Comparison of ENCODE assay signal across 1 cellular context in the genomic region with DNA sequence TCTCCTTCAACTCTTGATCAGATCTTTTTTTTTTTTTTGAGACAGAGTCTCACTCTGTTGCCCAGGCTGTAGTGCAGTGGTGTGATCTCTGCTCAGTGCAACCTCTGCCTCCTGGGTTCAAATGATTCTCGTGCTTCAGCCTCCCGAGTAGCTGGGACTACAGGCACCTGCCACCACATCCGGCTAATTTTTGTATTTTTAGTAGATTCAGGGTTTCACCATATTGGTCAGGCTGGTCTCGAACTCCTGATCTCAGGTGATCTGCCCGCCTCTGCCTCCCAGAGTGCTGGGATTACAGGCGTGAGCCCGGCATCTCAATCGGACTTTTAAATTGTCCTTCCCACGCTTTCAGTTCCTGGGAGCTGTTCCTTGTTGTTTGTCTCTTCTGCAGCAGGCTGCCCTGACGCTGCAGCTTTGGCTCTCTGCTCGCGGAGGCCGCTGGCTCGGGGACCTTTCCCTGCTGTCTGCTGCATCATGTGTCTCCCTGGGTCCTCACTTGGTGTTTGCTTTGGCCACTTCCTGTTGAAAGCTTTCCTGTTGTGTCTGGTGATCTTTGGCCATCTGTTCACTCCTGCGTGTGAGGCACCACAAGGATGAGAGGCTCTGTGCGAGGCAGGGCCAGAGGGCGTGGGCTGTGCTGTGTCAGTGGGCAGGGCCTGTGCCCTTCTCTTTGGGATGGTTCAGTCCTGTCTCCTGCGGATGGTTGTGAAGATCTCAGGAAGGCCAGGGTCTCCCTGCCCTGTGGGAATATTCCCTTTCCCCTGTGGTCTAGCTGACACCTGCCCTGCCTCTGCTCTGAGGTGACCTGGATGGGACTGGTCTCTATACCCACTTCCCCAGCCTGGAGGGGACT.
TF ChIP-seq lines count a peak whose summit lies in the region.

No MANE protein-coding gene starts in this region.

TF ChIP-seq in HepG2, 621 proteins besides CTCF, POLR2A, EP300 and RAD21 (continued from another document and continues in another):
- peak; percentile 93 for TF ChIP-seq KDM3A (CRISPR knock-in tag; IDR thresholded peaks at IDR 0.05; ENCODE audit: low read depth)
- peak; percentile 91 for TF ChIP-seq ZNF430 (CRISPR knock-in tag; IDR thresholded peaks at IDR 0.05)
- TF ChIP-seq FOXO1 (CRISPR knock-in tag; IDR thresholded peaks at IDR 0.05), result peak; percentile 97
- TF ChIP-seq, protein P1, sequence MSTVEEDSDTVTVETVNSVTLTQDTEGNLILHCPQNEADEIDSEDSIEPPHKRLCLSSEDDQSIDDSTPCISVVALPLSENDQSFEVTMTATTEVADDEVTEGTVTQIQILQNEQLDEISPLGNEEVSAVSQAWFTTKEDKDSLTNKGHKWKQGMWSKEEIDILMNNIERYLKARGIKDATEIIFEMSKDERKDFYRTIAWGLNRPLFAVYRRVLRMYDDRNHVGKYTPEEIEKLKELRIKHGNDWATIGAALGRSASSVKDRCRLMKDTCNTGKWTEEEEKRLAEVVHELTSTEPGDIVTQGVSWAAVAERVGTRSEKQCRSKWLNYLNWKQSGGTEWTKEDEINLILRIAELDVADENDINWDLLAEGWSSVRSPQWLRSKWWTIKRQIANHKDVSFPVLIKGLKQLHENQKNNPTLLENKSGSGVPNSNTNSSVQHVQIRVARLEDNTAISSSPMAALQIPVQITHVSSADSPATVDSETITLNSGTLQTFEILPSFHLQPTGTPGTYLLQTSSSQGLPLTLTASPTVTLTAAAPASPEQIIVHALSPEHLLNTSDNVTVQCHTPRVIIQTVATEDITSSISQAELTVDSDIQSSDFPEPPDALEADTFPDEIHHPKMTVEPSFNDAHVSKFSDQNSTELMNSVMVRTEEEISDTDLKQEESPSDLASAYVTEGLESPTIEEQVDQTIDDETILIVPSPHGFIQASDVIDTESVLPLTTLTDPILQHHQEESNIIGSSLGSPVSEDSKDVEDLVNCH (CRISPR knock-in tag; IDR thresholded peaks at IDR 0.05), result no peak
- TF ChIP-seq ATAD3A (CRISPR knock-in tag; IDR thresholded peaks at IDR 0.05), result no peak
- peak; percentile 51 for TF ChIP-seq IRF9 (CRISPR knock-in tag; IDR thresholded peaks at IDR 0.05; ENCODE audit: borderline replicate concordance)
- TF ChIP-seq BCL6 (CRISPR knock-in tag; IDR thresholded peaks at IDR 0.05), result peak; percentile 75
- 0 out of 2 replicates have a peak, but pooled peaks have one; percentile 52 for TF ChIP-seq PAF1 (CRISPR knock-in tag; IDR thresholded peaks at IDR 0.05)
- no peak for TF ChIP-seq HHEX (CRISPR knock-in tag; IDR thresholded peaks at IDR 0.05)
- TF ChIP-seq GFI1 (CRISPR knock-in tag; IDR thresholded peaks at IDR 0.05; ENCODE audit: borderline replicate concordance), result peak; percentile 62; the same call in 1 of the 2 replicates
- peak; percentile 98 for TF ChIP-seq TFE3 (CRISPR knock-in tag; IDR thresholded peaks at IDR 0.05)
- no peak for TF ChIP-seq ZNF10 (CRISPR knock-in tag; IDR thresholded peaks at IDR 0.05; ENCODE audit: borderline replicate concordance, low read depth)
- TF ChIP-seq NFYC (CRISPR knock-in tag; IDR thresholded peaks at IDR 0.05), result peak; percentile 35; the same call in 1 of the 2 replicates
- TF ChIP-seq, protein P2, sequence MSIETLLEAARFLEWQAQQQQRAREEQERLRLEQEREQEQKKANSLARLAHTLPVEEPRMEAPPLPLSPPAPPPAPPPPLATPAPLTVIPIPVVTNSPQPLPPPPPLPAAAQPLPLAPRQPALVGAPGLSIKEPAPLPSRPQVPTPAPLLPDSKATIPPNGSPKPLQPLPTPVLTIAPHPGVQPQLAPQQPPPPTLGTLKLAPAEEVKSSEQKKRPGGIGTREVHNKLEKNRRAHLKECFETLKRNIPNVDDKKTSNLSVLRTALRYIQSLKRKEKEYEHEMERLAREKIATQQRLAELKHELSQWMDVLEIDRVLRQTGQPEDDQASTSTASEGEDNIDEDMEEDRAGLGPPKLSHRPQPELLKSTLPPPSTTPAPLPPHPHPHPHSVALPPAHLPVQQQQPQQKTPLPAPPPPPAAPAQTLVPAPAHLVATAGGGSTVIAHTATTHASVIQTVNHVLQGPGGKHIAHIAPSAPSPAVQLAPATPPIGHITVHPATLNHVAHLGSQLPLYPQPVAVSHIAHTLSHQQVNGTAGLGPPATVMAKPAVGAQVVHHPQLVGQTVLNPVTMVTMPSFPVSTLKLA (IDR thresholded peaks at IDR 0.05), result peak; percentile 77
- peak; percentile 95; the same call in 1 of the 2 replicates for TF ChIP-seq ZNF788 (CRISPR knock-in tag; IDR thresholded peaks at IDR 0.05; ENCODE audit: borderline replicate concordance)
- no peak for TF ChIP-seq FOXA1 (IDR thresholded peaks at IDR 0.05)
- peak; percentile 94 for TF ChIP-seq FOXA1 (CRISPR knock-in tag; IDR thresholded peaks at IDR 0.05)
- peak; percentile 90 for TF ChIP-seq SRY (CRISPR knock-in tag; IDR thresholded peaks at IDR 0.05)
- peak; percentile 50; the same call in 1 of the 2 replicates for TF ChIP-seq ZNF878 (CRISPR knock-in tag; IDR thresholded peaks at IDR 0.05)
- TF ChIP-seq CEBPG (CRISPR knock-in tag; IDR thresholded peaks at IDR 0.05), result peak; percentile 63
- TF ChIP-seq ZSCAN31 (CRISPR knock-in tag; IDR thresholded peaks at IDR 0.05; ENCODE audit: low read depth), result peak; percentile 58; the same call in 1 of the 2 replicates
- peak; percentile 76 for TF ChIP-seq TEAD3 (CRISPR knock-in tag; optimal IDR thresholded peaks at IDR 0.05; ENCODE audit: borderline replicate concordance)
- TF ChIP-seq, protein P3, sequence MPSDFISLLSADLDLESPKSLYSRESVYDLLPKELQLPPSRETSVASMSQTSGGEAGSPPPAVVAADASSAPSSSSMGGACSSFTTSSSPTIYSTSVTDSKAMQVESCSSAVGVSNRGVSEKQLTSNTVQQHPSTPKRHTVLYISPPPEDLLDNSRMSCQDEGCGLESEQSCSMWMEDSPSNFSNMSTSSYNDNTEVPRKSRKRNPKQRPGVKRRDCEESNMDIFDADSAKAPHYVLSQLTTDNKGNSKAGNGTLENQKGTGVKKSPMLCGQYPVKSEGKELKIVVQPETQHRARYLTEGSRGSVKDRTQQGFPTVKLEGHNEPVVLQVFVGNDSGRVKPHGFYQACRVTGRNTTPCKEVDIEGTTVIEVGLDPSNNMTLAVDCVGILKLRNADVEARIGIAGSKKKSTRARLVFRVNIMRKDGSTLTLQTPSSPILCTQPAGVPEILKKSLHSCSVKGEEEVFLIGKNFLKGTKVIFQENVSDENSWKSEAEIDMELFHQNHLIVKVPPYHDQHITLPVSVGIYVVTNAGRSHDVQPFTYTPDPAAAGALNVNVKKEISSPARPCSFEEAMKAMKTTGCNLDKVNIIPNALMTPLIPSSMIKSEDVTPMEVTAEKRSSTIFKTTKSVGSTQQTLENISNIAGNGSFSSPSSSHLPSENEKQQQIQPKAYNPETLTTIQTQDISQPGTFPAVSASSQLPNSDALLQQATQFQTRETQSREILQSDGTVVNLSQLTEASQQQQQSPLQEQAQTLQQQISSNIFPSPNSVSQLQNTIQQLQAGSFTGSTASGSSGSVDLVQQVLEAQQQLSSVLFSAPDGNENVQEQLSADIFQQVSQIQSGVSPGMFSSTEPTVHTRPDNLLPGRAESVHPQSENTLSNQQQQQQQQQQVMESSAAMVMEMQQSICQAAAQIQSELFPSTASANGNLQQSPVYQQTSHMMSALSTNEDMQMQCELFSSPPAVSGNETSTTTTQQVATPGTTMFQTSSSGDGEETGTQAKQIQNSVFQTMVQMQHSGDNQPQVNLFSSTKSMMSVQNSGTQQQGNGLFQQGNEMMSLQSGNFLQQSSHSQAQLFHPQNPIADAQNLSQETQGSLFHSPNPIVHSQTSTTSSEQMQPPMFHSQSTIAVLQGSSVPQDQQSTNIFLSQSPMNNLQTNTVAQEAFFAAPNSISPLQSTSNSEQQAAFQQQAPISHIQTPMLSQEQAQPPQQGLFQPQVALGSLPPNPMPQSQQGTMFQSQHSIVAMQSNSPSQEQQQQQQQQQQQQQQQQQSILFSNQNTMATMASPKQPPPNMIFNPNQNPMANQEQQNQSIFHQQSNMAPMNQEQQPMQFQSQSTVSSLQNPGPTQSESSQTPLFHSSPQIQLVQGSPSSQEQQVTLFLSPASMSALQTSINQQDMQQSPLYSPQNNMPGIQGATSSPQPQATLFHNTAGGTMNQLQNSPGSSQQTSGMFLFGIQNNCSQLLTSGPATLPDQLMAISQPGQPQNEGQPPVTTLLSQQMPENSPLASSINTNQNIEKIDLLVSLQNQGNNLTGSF (CRISPR knock-in tag; IDR thresholded peaks at IDR 0.05), result no peak
- TF ChIP-seq ZBTB3 (CRISPR knock-in tag; IDR thresholded peaks at IDR 0.05; ENCODE audit: borderline replicate concordance, low read depth), result 0 out of 2 replicates have a peak, but pooled peaks have one; percentile 32
- TF ChIP-seq SKI (IDR thresholded peaks at IDR 0.05; ENCODE audit: partially characterized antibody), result peak; percentile 98
- TF ChIP-seq, protein P4, sequence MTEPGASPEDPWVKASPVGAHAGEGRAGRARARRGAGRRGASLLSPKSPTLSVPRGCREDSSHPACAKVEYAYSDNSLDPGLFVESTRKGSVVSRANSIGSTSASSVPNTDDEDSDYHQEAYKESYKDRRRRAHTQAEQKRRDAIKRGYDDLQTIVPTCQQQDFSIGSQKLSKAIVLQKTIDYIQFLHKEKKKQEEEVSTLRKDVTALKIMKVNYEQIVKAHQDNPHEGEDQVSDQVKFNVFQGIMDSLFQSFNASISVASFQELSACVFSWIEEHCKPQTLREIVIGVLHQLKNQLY (CRISPR knock-in tag; IDR thresholded peaks at IDR 0.05), result peak; percentile 94
- TF ChIP-seq MIXL1 (CRISPR knock-in tag; IDR thresholded peaks at IDR 0.05), result peak; percentile 87
- no peak; the same call in 1 of the 2 replicates for TF ChIP-seq ZNF564 (CRISPR knock-in tag; IDR thresholded peaks at IDR 0.05)
- TF ChIP-seq, protein P5, sequence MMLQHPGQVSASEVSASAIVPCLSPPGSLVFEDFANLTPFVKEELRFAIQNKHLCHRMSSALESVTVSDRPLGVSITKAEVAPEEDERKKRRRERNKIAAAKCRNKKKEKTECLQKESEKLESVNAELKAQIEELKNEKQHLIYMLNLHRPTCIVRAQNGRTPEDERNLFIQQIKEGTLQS (CRISPR knock-in tag; IDR thresholded peaks at IDR 0.05), result peak; percentile 56
- TF ChIP-seq ZNF407 (CRISPR knock-in tag; IDR thresholded peaks at IDR 0.05; ENCODE audit: not compliant biosample characterization), result peak; percentile 41
- TF ChIP-seq ZNF747 (CRISPR knock-in tag; IDR thresholded peaks at IDR 0.05; ENCODE audit: borderline replicate concordance), result peak; percentile 85; the same call in 1 of the 2 replicates
- TF ChIP-seq ZNF709 (CRISPR knock-in tag; IDR thresholded peaks at IDR 0.05), result peak; percentile 51; the same call in 1 of the 2 replicates
